ENCODE assay signal across 8 cellular contexts in the genomic region with DNA sequence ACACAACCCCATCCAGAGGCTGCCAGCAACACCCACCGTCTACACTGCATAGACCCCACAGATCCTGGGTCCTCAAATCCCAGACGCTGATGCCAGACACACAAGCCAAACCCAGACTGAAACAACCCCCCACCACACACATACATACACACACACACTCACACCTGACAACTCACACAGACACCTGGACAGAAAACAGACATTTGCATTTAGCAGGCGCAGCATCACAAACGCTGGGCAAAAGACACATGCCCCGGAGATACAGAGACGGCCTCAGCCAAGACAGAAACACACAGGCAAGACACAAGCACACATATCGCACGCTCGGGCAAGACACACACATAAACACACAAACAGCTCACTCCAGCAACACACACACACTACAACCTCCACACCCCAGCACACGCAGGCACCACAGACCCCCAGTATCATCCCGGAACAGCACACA. TPM values are rescaled to one million over a fixed set of nuclear protein-coding genes. Genes with fewer than 3 reads are reported as not detected.
A peak's percentile ranks its signal among the peaks of the same experiment; 100 is the strongest.
DNase-seq lines count a peak whose midpoint lies in the region; ATAC-seq, FAIRE-seq and TF ChIP-seq lines count a peak whose summit lies in the region.

No MANE protein-coding gene starts in this region.

- peaks cover 23% of the 10 kb centered on the region for H4K20me1 ChIP-seq in BLaER1

- no peak for FAIRE-seq in GM12892 (lab: Jason Lieb, UNC)

- TF ChIP-seq POLR2A in breast epithelium (IDR thresholded peaks at IDR 0.05), result no peak
- no peak for TF ChIP-seq POLR2A in GM12892 (IDR thresholded peaks at IDR 0.05; ENCODE audit: low read depth, low read length)

- peaks cover 19% of the 10 kb centered on the region; the same call in 1 of the 2 replicates for H3K27me3 ChIP-seq in BLaER1
- no peaks in the 10 kb centered on the region for H3K27me3 ChIP-seq in breast epithelium

- H3K4me1 ChIP-seq in BLaER1 (peaks cover 65% of the 10 kb centered on the region), breast epithelium (peaks cover 3 to 7% of the 10 kb centered on the region in 2 donors), mesodermal cell (ENCODE audit: control insufficient read depth, insufficient read depth, low read length, poor library complexity, severe bottlenecking) (peaks cover 23% of the 10 kb centered on the region)

- H3K4me2 ChIP-seq in BLaER1, result peak overlapping the region; percentile 99

- H3K9ac ChIP-seq in BLaER1, result peak overlapping the region; percentile 88

- H3K27ac ChIP-seq in BLaER1 (peak overlapping the region; percentile 83; the same call in 1 of the 2 replicates), breast epithelium (peak overlapping the region; percentile 99 to 100), mesodermal cell (ENCODE audit: low read depth, low read length, severe bottlenecking) (no peak overlapping the region)

- H3K9me3 ChIP-seq in BLaER1 (no peaks in the 10 kb centered on the region), breast epithelium (no peaks in the 10 kb centered on the region), mesodermal cell (ENCODE audit: control insufficient read depth, low read length) (no peaks in the 10 kb centered on the region)

- DNase-seq in HT1080 (ENCODE audit: low read depth), result peak; percentile 43
- DNase-seq in breast epithelium (ENCODE audit: low spot score in 2 of 2), result peak in 1 of 2 donors; percentile 26
- no peak for DNase-seq in GM12892 (ENCODE audit: insufficient read length)

- TF ChIP-seq CTCF in breast epithelium (IDR thresholded peaks at IDR 0.05), result no peak

- intact Hi-C loops in breast epithelium (cut with DNase I; ENCODE audit: low total_unique reads), result no loop called here

- H3K36me3 ChIP-seq in BLaER1 (no peaks in the 10 kb centered on the region), breast epithelium (no peaks in the 10 kb centered on the region), mesodermal cell (ENCODE audit: control insufficient read depth, insufficient read depth, low read length) (peaks cover 10% of the 10 kb centered on the region)

- H3K4me3 ChIP-seq in BLaER1, result peak overlapping the region; percentile 86
- H3K4me3 ChIP-seq in breast epithelium, result peak overlapping the region; percentile 97 to 99 (median 98)
- H3K4me3 ChIP-seq in mesodermal cell (ENCODE audit: extremely low read depth, insufficient read depth, low read length, poor library complexity, severe bottlenecking), result peak overlapping the region; percentile 99

- no peak for ATAC-seq in GM18907 (IDR thresholded peaks at IDR 0.05; ENCODE audit: unreplicated experiment)
- ATAC-seq in GM19324 (IDR thresholded peaks at IDR 0.05; ENCODE audit: low FRiP score, unreplicated experiment), result no peak
- ATAC-seq in GM18873 (IDR thresholded peaks at IDR 0.05; ENCODE audit: low FRiP score, unreplicated experiment), result no peak

- 13 to 18% methylated on average over 7 to 11 of the region's 11 CpGs for WGBS in mesodermal cell (ENCODE audit: insufficient coverage in 2 of 2), 2 experiments

RNA-seq across cellular contexts. Expression of gene BBC3, which starts 1.3 kb away (rescaled TPM):
- 36.6 and 43.9 TPM in 2 replicates for total RNA-seq in HT1080 (2014; rRNA removed; shearing (Covaris generic))
- polyA plus RNA-seq in HT1080 (2015; cell fraction: cytosol; rRNA removed), result 51.6 and 64.6 TPM in 2 replicates
- 50.3 and 54.3 TPM in 2 replicates for polyA plus RNA-seq in HT1080 (2015; cell fraction: nucleus; rRNA removed)
- total RNA-seq in breast epithelium, result 1 to 10 TPM; 4.5 to 7.5 (median 6.4) TPM
- polyA plus RNA-seq in mesodermal cell (2013, experiment 1 of 2), result 35.3 TPM
- polyA plus RNA-seq in mesodermal cell (2013, experiment 2 of 2), result 24.8 TPM
- 6.5 TPM for polyA plus RNA-seq in GM12892 (2012; ENCODE audit: missing spikeins)

RNA-seq across cellular contexts. Expression of gene CCDC9, which starts 26.6 kb away (rescaled TPM):
- 3.6 and 3.8 TPM in 2 replicates for total RNA-seq in HT1080 (2014; rRNA removed; shearing (Covaris generic))
- polyA plus RNA-seq in HT1080 (2015; cell fraction: cytosol; rRNA removed), result 8.7 and 11.5 TPM in 2 replicates
- polyA plus RNA-seq in HT1080 (2015; cell fraction: nucleus; rRNA removed), result 18.3 and 22.7 TPM in 2 replicates
- 10 to 100 TPM in 2 of 3 donors, 1 to 10 TPM in 1; 9.4 to 15.1 (median 14.8) TPM for total RNA-seq in breast epithelium
- polyA plus RNA-seq in mesodermal cell (2013, experiment 1 of 2), result 24.1 TPM
- 20.9 TPM for polyA plus RNA-seq in mesodermal cell (2013, experiment 2 of 2)
- polyA plus RNA-seq in GM12892 (2012; ENCODE audit: missing spikeins), result 8.4 TPM

RNA-seq across cellular contexts. Expression of gene INAFM1, which starts 45.0 kb away (rescaled TPM):
- 1.5 and 4.0 TPM in 2 replicates for total RNA-seq in HT1080 (2014; rRNA removed; shearing (Covaris generic))
- 2.9 and 3.6 TPM in 2 replicates for polyA plus RNA-seq in HT1080 (2015; cell fraction: cytosol; rRNA removed)
- polyA plus RNA-seq in HT1080 (2015; cell fraction: nucleus; rRNA removed), result 4.4 and 6.0 TPM in 2 replicates
- total RNA-seq in breast epithelium, result 10 to 100 TPM in 1 of 3 donors, 1 to 10 TPM in 2; 5.3 to 10.5 (median 7.2) TPM
- 19.6 TPM for polyA plus RNA-seq in mesodermal cell (2013, experiment 1 of 2)
- 15.4 TPM for polyA plus RNA-seq in mesodermal cell (2013, experiment 2 of 2)
- polyA plus RNA-seq in GM12892 (2012; ENCODE audit: missing spikeins), result 0.98 TPM
